Comparison of ENCODE assay signal across 8 cellular contexts in genomic region chr1:212606042-212606733, GRCh38. TPM values are rescaled to one million over a fixed set of nuclear protein-coding genes. Genes with fewer than 3 reads are reported as not detected.
DNase-seq lines count a peak whose midpoint lies in the region; ATAC-seq and TF ChIP-seq lines count a peak whose summit lies in the region.

No MANE protein-coding gene starts in this region.

- peaks cover 31% of the 10 kb centered on the region for H3K4me1 ChIP-seq in smooth muscle cell (ENCODE audit: low read depth)

- WGBS in smooth muscle cell (ENCODE audit: low lambda C conversion rate), result 2% methylated on average over 9 of the region's 9 CpGs

- H3K36me3 ChIP-seq in SK-N-MC (ENCODE audit: insufficient read depth, low read length) (no peaks in the 10 kb centered on the region), smooth muscle cell (ENCODE audit: low read depth) (no peaks in the 10 kb centered on the region)

- TF ChIP-seq CTCF in fibroblast of the aortic adventitia (IDR thresholded peaks at IDR 0.05; ENCODE audit: insufficient read depth, low read length) (no peak), smooth muscle cell (IDR thresholded peaks at IDR 0.05; ENCODE audit: borderline replicate concordance, insufficient read depth, poor library complexity, severe bottlenecking) (no peak)

- no peaks in the 10 kb centered on the region for H3K27me3 ChIP-seq in smooth muscle cell (ENCODE audit: low read depth)

- H3K9me3 ChIP-seq in SK-N-MC (ENCODE audit: low read depth, low read length) (no peaks in the 10 kb centered on the region), smooth muscle cell (replicated peaks; ENCODE audit: low read depth) (no peaks in the 10 kb centered on the region)

- H2AFZ ChIP-seq in smooth muscle cell (ENCODE audit: low read depth), result no peak overlapping the region

- H3K9ac ChIP-seq in SK-N-MC (ENCODE audit: insufficient read length) (peak overlapping the region; percentile 59), smooth muscle cell (ENCODE audit: low read depth) (peak overlapping the region; percentile 98)

- ATAC-seq in GM21515 (IDR thresholded peaks at IDR 0.05; ENCODE audit: unreplicated experiment) (no peak), HG02938 (IDR thresholded peaks at IDR 0.05; ENCODE audit: unreplicated experiment) (no peak)

- peak overlapping the region; percentile 98 for H3K4me2 ChIP-seq in smooth muscle cell

- H3F3A ChIP-seq in smooth muscle cell (ENCODE audit: low read depth), result peaks cover 18% of the 10 kb centered on the region

- peaks cover 25% of the 10 kb centered on the region for H4K20me1 ChIP-seq in smooth muscle cell (ENCODE audit: low read depth)

- peak overlapping the region; percentile 79 for H3K27ac ChIP-seq in SK-N-MC
- peak overlapping the region; percentile 89 for H3K27ac ChIP-seq in smooth muscle cell (ENCODE audit: low read depth)

- H3K4me3 ChIP-seq in SK-N-MC (peak overlapping the region; percentile 70), fibroblast of the aortic adventitia (ENCODE audit: low read depth, low read length) (no peak overlapping the region), smooth muscle cell (peak overlapping the region; percentile 81)

- DNase-seq in DMS53 (lab: John Stamatoyannopoulos, UW) (peak; percentile 44), DMS53 treated with DMSO at 0.1 percent for 48 hours (lab: John Stamatoyannopoulos, UW; ENCODE audit: unreplicated experiment) (no peak), SK-N-MC (ENCODE audit: low read depth, low spot score) (no peak), fibroblast of the aortic adventitia (ENCODE audit: low read depth) (peak; percentile 18), smooth muscle cell (lab: John Stamatoyannopoulos, UW; ENCODE audit: unreplicated experiment) (no peak), T1000 (lab: John Stamatoyannopoulos, UW) (no peak)

- H3K79me2 ChIP-seq in smooth muscle cell (ENCODE audit: low read depth), result peaks cover 24% of the 10 kb centered on the region

RNA-seq across cellular contexts. Expression of gene ATF3, which starts 2.4 kb away (rescaled TPM):
- total RNA-seq in fibroblast of the aortic adventitia (ENCODE audit: low replicate concordance), result 4.2 and 5.2 TPM in 2 replicates
- 229 and 231 TPM in 2 replicates for total RNA-seq in smooth muscle cell
- polyA plus RNA-seq in smooth muscle cell, result 152 and 268 TPM in 2 replicates

Comparison
In these comparisons a context has a peak if more than half of its experiments do, and no peak if none do; other contexts are left out.
1. DNase-seq: peak in DMS53 (single experiment) and fibroblast of the aortic adventitia (single experiment); none in DMS53 treated with DMSO at 0.1 percent for 48 hours (single experiment), SK-N-MC (single experiment), smooth muscle cell (single experiment) and T1000 (single experiment).
2. RNA of gene ATF3, which starts 2.4 kb away (total RNA-seq): 229 to 231 TPM in smooth muscle cell; 4.2 to 5.2 TPM in fibroblast of the aortic adventitia; every median in the first group is over 10 times any median in the second.